ENCODE assay signal across 8 cellular contexts in genomic region chr9:130578865-130579737, GRCh38. TPM values are rescaled to one million over a fixed set of nuclear protein-coding genes. Genes with fewer than 3 reads are reported as not detected.
A peak's percentile ranks its signal among the peaks of the same experiment; 100 is the strongest.
DNase-seq lines count a peak whose midpoint lies in the region; ATAC-seq and TF ChIP-seq lines count a peak whose summit lies in the region.

FUBP3 (plus strand) TSS chr9:130579577; CDS start chr9:130579681, 104 bp downstream.

- peak within 1 kb of the TSS; percentile 99 for H4K8ac ChIP-seq in trophoblast cell (ENCODE audit: low read depth, low read length)

- H2BK12ac ChIP-seq in trophoblast cell (ENCODE audit: low read length), result peak within 1 kb of the TSS; percentile 56

- TF ChIP-seq POLR2A in tibial nerve (IDR thresholded peaks at IDR 0.05), result peak; percentile 36 to 75

- no peaks in the 10 kb centered on the region for H3K9me3 ChIP-seq in trophoblast cell (ENCODE audit: insufficient read depth, low read depth, low read length)
- no peaks in the 10 kb centered on the region for H3K9me3 ChIP-seq in tibial nerve

- H3K79me1 ChIP-seq in trophoblast cell (ENCODE audit: low read length), result peaks cover 10% of the 10 kb centered on the region

- TF ChIP-seq EP300 in tibial nerve (IDR thresholded peaks at IDR 0.05), result peak; percentile 52 to 89

- peak within 1 kb of the TSS; percentile 98 for H3K9ac ChIP-seq in trophoblast cell (ENCODE audit: low read length)

- H4K12ac ChIP-seq in trophoblast cell (ENCODE audit: low read depth, low read length), result peak within 1 kb of the TSS; percentile 99

- intact Hi-C loops in Right ventricle myocardium superior (cut with DNase I), result no loop called here

- no CpG with 5 or more reads among the region's 74 CpGs for WGBS in trophoblast cell (ENCODE audit: extremely low coverage, insufficient coverage, insufficient read length)
- 0% methylated on average over 17 to 70 of the region's 74 CpGs for WGBS in tibial nerve, 2 donors

- peak within 1 kb of the TSS; percentile 94 for H2BK5ac ChIP-seq in trophoblast cell (ENCODE audit: low read depth, low read length, poor library complexity)

- H3K4me3 ChIP-seq in trophoblast cell (ENCODE audit: low read depth, low read length), result peak within 1 kb of the TSS; percentile 98
- peak within 1 kb of the TSS; percentile 71 to 98 (median 90) for H3K4me3 ChIP-seq in tibial nerve

- H3K36me3 ChIP-seq in trophoblast cell (ENCODE audit: control insufficient read depth in 1 of 2, insufficient read depth in 2 of 2, low read length in 2 of 2) (peaks cover 3 to 6% of the 10 kb centered on the region in 2 experiments), tibial nerve (peaks cover 0 to 3% (median 0%) of the 10 kb centered on the region in 3 donors)

- peak within 1 kb of the TSS; percentile 93 for H2BK120ac ChIP-seq in trophoblast cell (ENCODE audit: insufficient read depth, low read length, poor library complexity)

- DNase-seq in GM10266 (ENCODE audit: extremely low spot score), result peak; percentile 98
- peak; percentile 81 to 95 (median 93) for DNase-seq in NCI-H1417 (lab: John Stamatoyannopoulos, UW)
- DNase-seq in SW 1271 (lab: John Stamatoyannopoulos, UW), result peak; percentile 89 to 90
- peak; percentile 83 for DNase-seq in activated naive CD8-positive, alpha-beta T cell treated with anti-CD3 and anti-CD28 coated beads, Interleukin-2, amount 50 U/mL, for 16 hours (ENCODE audit: low read depth, low spot score)
- peak; percentile 97 for DNase-seq in Right ventricle myocardium superior
- DNase-seq in trophoblast cell, result peak; percentile 84 to 95
- DNase-seq in tibial nerve (ENCODE audit: low spot score in 2 of 2), result peak; percentile 83 to 89

- H3K14ac ChIP-seq in trophoblast cell (ENCODE audit: low read length), result peak within 1 kb of the TSS; percentile 99

- peak within 1 kb of the TSS; percentile 100 for H3K4ac ChIP-seq in trophoblast cell (ENCODE audit: low read depth, low read length)

- H3K27ac ChIP-seq in trophoblast cell (ENCODE audit: low read depth, low read length), result peak within 1 kb of the TSS; percentile 87
- H3K27ac ChIP-seq in tibial nerve, result peak within 1 kb of the TSS; percentile 71 to 94 (median 88)

- H3K4me1 ChIP-seq in trophoblast cell (ENCODE audit: control insufficient read depth in 1 of 2, insufficient read depth in 2 of 2, low read length in 2 of 2), result peaks cover 8% of the 10 kb centered on the region in 2 experiments
- peaks cover 0 to 58% (median 18%) of the 10 kb centered on the region in 4 donors for H3K4me1 ChIP-seq in tibial nerve

- H2AK5ac ChIP-seq in trophoblast cell (ENCODE audit: low read length), result peak within 1 kb of the TSS; percentile 99

- H3K27me3 ChIP-seq in trophoblast cell (ENCODE audit: insufficient read depth, low read length) (no peaks in the 10 kb centered on the region), tibial nerve (no peaks in the 10 kb centered on the region)

- H3K79me2 ChIP-seq in trophoblast cell (ENCODE audit: control insufficient read depth, insufficient read depth, low read length, poor library complexity), result peaks cover 11% of the 10 kb centered on the region

- peak within 1 kb of the TSS; percentile 98 for H3K4me2 ChIP-seq in trophoblast cell (ENCODE audit: low read length)

- peak within 1 kb of the TSS; percentile 96 for H3K18ac ChIP-seq in trophoblast cell (ENCODE audit: low read length)

- ATAC-seq in HG02678 (IDR thresholded peaks at IDR 0.05; ENCODE audit: unreplicated experiment) (peak; percentile 90), Right ventricle myocardium superior (ENCODE audit: poor library complexity) (peak; percentile 98)

- TF ChIP-seq CTCF in GM10266 (IDR thresholded peaks at IDR 0.05; ENCODE audit: control insufficient read depth, insufficient read depth, low read depth, missing control alignments) (no peak), tibial nerve (IDR thresholded peaks at IDR 0.05) (peak in 1 of 5 experiments; percentile 22)

- peak within 1 kb of the TSS; percentile 95 for H2AFZ ChIP-seq in trophoblast cell (ENCODE audit: insufficient read depth, low read length, poor library complexity)

- peak within 1 kb of the TSS; percentile 97 for H4K91ac ChIP-seq in trophoblast cell (ENCODE audit: low read depth, low read length)

- H3K23ac ChIP-seq in trophoblast cell (ENCODE audit: low read length), result no peak within 1 kb of the TSS

RNA-seq across cellular contexts. Expression of gene FUBP3, which starts in this region (rescaled TPM):
- total RNA-seq in Right ventricle myocardium superior (23.0 TPM), tibial nerve (10 to 100 TPM; 33.1 to 59.9 (median 37.8) TPM)
- 40.3 and 40.8 TPM in 2 replicates for polyA plus RNA-seq in trophoblast cell (2013)

Comparison
In these comparisons a context has a peak if more than half of its experiments do, and no peak if none do; other contexts are left out.
1. Peak in every context shown above with its lines: DNase-seq, ATAC-seq, H3K4me3 ChIP-seq and H3K27ac ChIP-seq.